9 cellular contexts compared by ENCODE assay signal in genomic region chr3:134527037-134527436, GRCh38. TPM values are rescaled to one million over a fixed set of nuclear protein-coding genes. Genes with fewer than 3 reads are reported as not detected.
DNase-seq lines count a peak whose midpoint lies in the region; ATAC-seq, FAIRE-seq and TF ChIP-seq lines count a peak whose summit lies in the region.
"Had no signal": no experiment of that assay in that cellular context is flagged by ENCODE, and none has a peak within 500 bp of the region (broad histone marks: within the 10 kb centered on the region; RNA-seq: fewer than 3 reads in every experiment).

No MANE protein-coding gene starts in this region.

- H3K36me3 ChIP-seq in bronchial epithelial cell (ENCODE audit: control insufficient read depth, insufficient read depth, low read length) = no peaks in the 10 kb centered on the region

- ATAC-seq in left colon (no peak), GM19328 (IDR thresholded peaks at IDR 0.05; ENCODE audit: unreplicated experiment) (no peak)
- ATAC-seq: naive thymus-derived CD4-positive, alpha-beta T cell had no signal

- in situ Hi-C loops in G401 (cut with HindIII; ENCODE audit: low sequenced_read_pairs) = no loop called here

- H3K27me3 Mint-ChIP-seq in nephron progenitor cell (ENCODE audit: low read depth, poor library complexity) = no peaks in the 10 kb centered on the region
- H3K27me3 Mint-ChIP-seq: naive thymus-derived CD4-positive, alpha-beta T cell had no signal

- peaks cover 60% of the 10 kb centered on the region for H3K36me3 Mint-ChIP-seq in nephron progenitor cell (ENCODE audit: low read depth)

- H3K9me3 Mint-ChIP-seq in nephron progenitor cell = peaks cover 44% of the 10 kb centered on the region

- H3K4me1 Mint-ChIP-seq in nephron progenitor cell = no peaks in the 10 kb centered on the region

- no peak overlapping the region for H3K4me3 ChIP-seq in bronchial epithelial cell (ENCODE audit: low read depth, low read length)

- intact Hi-C loops in left colon (cut with DNase I, micrococcal nuclease) = no loop called here

- H3K4me3 Mint-ChIP-seq in nephron progenitor cell = no peak overlapping the region
- H3K4me3 Mint-ChIP-seq: naive thymus-derived CD4-positive, alpha-beta T cell had no signal

- no peak overlapping the region for H3K27ac Mint-ChIP-seq in nephron progenitor cell
- H3K27ac Mint-ChIP-seq: naive thymus-derived CD4-positive, alpha-beta T cell had no signal

- no peaks in the 10 kb centered on the region for H3K27me3 ChIP-seq in bronchial epithelial cell (ENCODE audit: control insufficient read depth, insufficient read depth, low read length)

- peak; percentile 44 for FAIRE-seq in HTR-8/SVneo (lab: Jason Lieb, UNC)
- no peak for FAIRE-seq in bronchial epithelial cell (lab: Jason Lieb, UNC)
- FAIRE-seq: endometrium had no signal

- peak; percentile 39 for DNase-seq in ELR (ENCODE audit: low read depth)
- peak; percentile 7 for DNase-seq in HTR-8/SVneo (ENCODE audit: insufficient read length, low spot score)
- DNase-seq in bronchial epithelial cell (ENCODE audit: low read depth) = peak; percentile 7
- peak; percentile 8 for DNase-seq in nephron progenitor cell
- no peak for DNase-seq in G401 (ENCODE audit: low spot score)
- no peak for DNase-seq in left colon

- TF ChIP-seq CTCF in bronchial epithelial cell (IDR thresholded peaks at IDR 0.05; ENCODE audit: insufficient read depth, low read length, severe bottlenecking) (peak; percentile 38), nephron progenitor cell (IDR thresholded peaks at IDR 0.05) (no peak)

RNA-seq across cellular contexts. Expression of gene CEP63, which starts 41.2 kb away (rescaled TPM):
- total RNA-seq in bronchial epithelial cell (10.3 and 22.4 TPM in 2 replicates), left colon (10 to 100 TPM; 19.7 to 20.5 TPM)
- 9.7 and 16.8 TPM in 2 replicates for total RNA-seq in G401 (2014; rRNA removed; shearing (Covaris generic))

RNA-seq across cellular contexts. Expression of gene ANAPC13, which starts 41.3 kb away (rescaled TPM):
- total RNA-seq in bronchial epithelial cell = 45.3 and 66.4 TPM in 2 replicates
- 120 and 127 TPM in 2 replicates for total RNA-seq in G401 (2014; rRNA removed; shearing (Covaris generic))
- 10 to 100 TPM; 30.0 to 34.1 TPM for total RNA-seq in left colon

Comparison
In these comparisons a context has a peak if more than half of its experiments do, and no peak if none do; other contexts are left out.
1. DNase-seq: peak in ELR (single experiment), HTR-8/SVneo (single experiment), bronchial epithelial cell (single experiment) and nephron progenitor cell (single experiment); none in G401 (single experiment) and left colon (0 of 2).